In the genomic region with DNA sequence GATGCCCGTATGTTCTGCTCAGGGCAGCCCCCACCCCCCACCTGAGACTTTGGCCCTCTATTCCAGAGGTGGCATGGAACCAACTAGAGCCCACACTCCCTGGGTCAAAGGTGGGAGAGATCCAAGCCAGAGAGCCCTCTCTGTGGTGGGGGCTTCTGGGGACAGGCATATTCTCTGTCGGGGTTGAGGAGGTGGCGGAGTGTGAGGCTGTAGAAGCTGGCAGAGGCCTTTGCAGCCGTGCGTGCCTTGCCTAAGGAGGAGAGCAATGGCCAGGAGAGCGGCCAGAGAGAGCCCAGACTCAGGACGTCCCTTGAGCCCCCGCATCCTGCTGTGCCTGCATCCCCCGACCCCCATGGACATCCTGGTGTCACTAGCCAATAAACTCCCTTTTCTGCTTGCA, we compare ENCODE assay signal across 15 cellular contexts.
DNase-seq lines count a peak whose midpoint lies in the region; ATAC-seq and TF ChIP-seq lines count a peak whose summit lies in the region.
"Had no signal": no experiment of that assay in that cellular context is flagged by ENCODE, and none has a peak within 500 bp of the region (broad histone marks: within the 10 kb centered on the region; RNA-seq: fewer than 3 reads in every experiment).

No MANE protein-coding gene starts in this region.

- H3K36me3 ChIP-seq in mucosa of descending colon (ENCODE audit: low read depth): no peaks in the 10 kb centered on the region

- intact Hi-C loops in CD14-positive monocyte (cut with micrococcal nuclease): no loop called here
- intact Hi-C loops in mucosa of descending colon (cut with DNase I, micrococcal nuclease): no loop called here
- intact Hi-C loops in posterior vena cava (cut with DNase I): no loop called here

- no peak for ATAC-seq in mucosa of descending colon
- no peak for ATAC-seq in GM19395 (IDR thresholded peaks at IDR 0.05; ENCODE audit: unreplicated experiment)
- ATAC-seq in HG03571 (IDR thresholded peaks at IDR 0.05; ENCODE audit: unreplicated experiment): no peak

- no peak for DNase-seq in activated naive CD4-positive, alpha-beta T cell treated with anti-CD3 and anti-CD28 coated beads, Interleukin-2, amount 10 ng/mL, durations not matched to agents 7 days and 5 days
- DNase-seq in activated naive CD4-positive, alpha-beta T cell treated with anti-CD3 and anti-CD28 coated beads, Interleukin-2, amount 50 U/mL, for 16 hours: no peak
- DNase-seq in CD14-positive monocyte (ENCODE audit: low spot score) (peak; percentile 19), mucosa of descending colon (peak in 2 of 3 donors; percentile 7 to 33), posterior vena cava (ENCODE audit: low spot score) (peak; percentile 67), NOMO-1 treated with dmso at 0.1 percent for 144 hours (lab: John Stamatoyannopoulos, UW; ENCODE audit: unreplicated experiment) (no peak)
- DNase-seq: AML-193; Calu3; CD4-positive, alpha-beta memory T cell; DMS79 treated with DMSO at 0.1 percent for 48 hours; GF-D8; H9 had no signal

- no peak overlapping the region for H3K4me3 ChIP-seq in mucosa of descending colon
- H3K4me3 ChIP-seq: A549 had no signal

- TF ChIP-seq CTCF in CD14-positive monocyte (IDR thresholded peaks at IDR 0.05): no peak
- no peak for TF ChIP-seq CTCF in mucosa of descending colon (IDR thresholded peaks at IDR 0.05)

- H3K27me3 Mint-ChIP-seq in activated naive CD4-positive, alpha-beta T cell treated with anti-CD3 and anti-CD28 coated beads, Interleukin-2, amount 10 ng/mL, durations not matched to agents 7 days and 5 days: peaks cover 37% of the 10 kb centered on the region
- H3K27me3 Mint-ChIP-seq in CD14-positive monocyte (ENCODE audit: low read depth in 3 of 3): peaks cover 12 to 16% (median 14%) of the 10 kb centered on the region in 3 donors

- peaks cover 10% of the 10 kb centered on the region for H3K4me1 ChIP-seq in mucosa of descending colon (ENCODE audit: low read depth)

- H3K36me3 Mint-ChIP-seq in activated naive CD4-positive, alpha-beta T cell treated with anti-CD3 and anti-CD28 coated beads, Interleukin-2, amount 10 ng/mL, durations not matched to agents 7 days and 5 days: no peaks in the 10 kb centered on the region
- H3K36me3 Mint-ChIP-seq in CD14-positive monocyte: no peaks in the 10 kb centered on the region
- H3K36me3 Mint-ChIP-seq: CD4-positive, alpha-beta memory T cell had no signal

- peak overlapping the region; percentile 55 for H3K27ac Mint-ChIP-seq in activated naive CD4-positive, alpha-beta T cell treated with anti-CD3 and anti-CD28 coated beads, Interleukin-2, amount 10 ng/mL, durations not matched to agents 7 days and 5 days
- no peak overlapping the region for H3K27ac Mint-ChIP-seq in CD14-positive monocyte
- H3K27ac Mint-ChIP-seq: CD4-positive, alpha-beta memory T cell; H9 had no signal

- H3K9me3 Mint-ChIP-seq in activated naive CD4-positive, alpha-beta T cell treated with anti-CD3 and anti-CD28 coated beads, Interleukin-2, amount 10 ng/mL, durations not matched to agents 7 days and 5 days: no peaks in the 10 kb centered on the region
- H3K9me3 Mint-ChIP-seq in CD14-positive monocyte: peaks cover 0 to 2% (median 0%) of the 10 kb centered on the region in 7 donors
- H3K9me3 Mint-ChIP-seq: H9 had no signal

- CTCF ChIA-PET in activated naive CD4-positive, alpha-beta T cell treated with anti-CD3 and anti-CD28 coated beads, Interleukin-2, amount 10 ng/mL, durations not matched to agents 7 days and 5 days (lab: Charles Lee): no interaction called here

- no peaks in the 10 kb centered on the region for H3K4me1 Mint-ChIP-seq in activated naive CD4-positive, alpha-beta T cell treated with anti-CD3 and anti-CD28 coated beads, Interleukin-2, amount 10 ng/mL, durations not matched to agents 7 days and 5 days
- H3K4me1 Mint-ChIP-seq in CD14-positive monocyte: no peaks in the 10 kb centered on the region
- H3K4me1 Mint-ChIP-seq: CD4-positive, alpha-beta memory T cell had no signal

- no peaks in the 10 kb centered on the region for H3K9me3 ChIP-seq in mucosa of descending colon
- H3K9me3 ChIP-seq: A549 had no signal

- H3K4me3 Mint-ChIP-seq in activated naive CD4-positive, alpha-beta T cell treated with anti-CD3 and anti-CD28 coated beads, Interleukin-2, amount 10 ng/mL, durations not matched to agents 7 days and 5 days: no peak overlapping the region
- H3K4me3 Mint-ChIP-seq in CD14-positive monocyte: no peak overlapping the region
- H3K4me3 Mint-ChIP-seq: CD4-positive, alpha-beta memory T cell; H9 had no signal

Comparison
In these comparisons a context has a peak if more than half of its experiments do, and no peak if none do; other contexts are left out.
1. DNase-seq: peak in CD14-positive monocyte (single experiment), mucosa of descending colon (2 of 3) and posterior vena cava (single experiment); none in activated naive CD4-positive, alpha-beta T cell treated with anti-CD3 and anti-CD28 coated beads, Interleukin-2, amount 10 ng/mL, durations not matched to agents 7 days and 5 days (single experiment), activated naive CD4-positive, alpha-beta T cell treated with anti-CD3 and anti-CD28 coated beads, Interleukin-2, amount 50 U/mL, for 16 hours (single experiment) and NOMO-1 treated with dmso at 0.1 percent for 144 hours (single experiment).